Comparison of ENCODE assay signal across 1 cellular context in the genomic region with DNA sequence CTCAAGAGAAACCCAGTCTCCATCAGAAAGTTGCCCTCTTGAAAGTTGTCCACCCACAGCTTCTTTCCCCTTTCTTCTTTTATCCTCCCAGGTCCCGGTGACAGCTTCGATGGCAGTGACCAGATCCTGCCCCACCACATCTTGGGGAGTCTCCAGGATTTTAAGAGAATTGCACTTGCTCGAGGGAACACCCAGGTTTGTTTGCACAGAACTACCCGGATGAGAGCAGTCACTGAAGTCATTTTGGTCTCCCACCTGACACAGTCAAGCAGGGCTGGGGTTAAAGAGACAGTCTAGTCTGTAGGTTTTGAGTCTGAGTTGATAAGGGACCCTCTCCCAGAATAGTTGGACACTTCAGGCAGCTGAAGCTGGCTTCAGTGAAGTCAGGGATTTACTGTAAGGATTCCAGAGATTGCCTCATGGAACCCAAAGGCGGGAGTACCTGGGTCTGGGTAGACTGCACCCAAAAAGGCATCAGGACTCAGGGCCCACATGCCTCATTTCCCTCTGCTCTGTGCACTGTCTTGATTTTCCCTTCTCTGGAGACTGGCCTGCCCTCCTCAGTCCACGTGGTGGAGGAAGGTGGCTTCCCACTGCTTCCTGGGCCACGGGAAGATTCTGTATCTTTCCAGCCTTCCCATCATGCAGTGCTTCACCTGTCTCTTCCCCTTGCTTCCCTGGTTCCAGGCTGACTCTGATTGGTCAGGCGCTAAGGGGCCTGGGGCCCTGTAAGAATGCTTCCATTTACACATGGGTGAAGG.
TF ChIP-seq lines count a peak whose summit lies in the region.

No MANE protein-coding gene starts in this region.

TF ChIP-seq in HepG2, 621 proteins besides CTCF, POLR2A, EP300 and RAD21 (continued from another document and continues in another):
- TF ChIP-seq NR2C2 (CRISPR knock-in tag; IDR thresholded peaks at IDR 0.05; ENCODE audit: borderline replicate concordance) (peak; percentile 38; the same call in 1 of the 2 replicates), ZNF776 (CRISPR knock-in tag; IDR thresholded peaks at IDR 0.05) (peak; percentile 74; the same call in 1 of the 2 replicates), STAG1 (CRISPR knock-in tag; IDR thresholded peaks at IDR 0.05) (no peak), MYC (CRISPR knock-in tag; IDR thresholded peaks at IDR 0.05; ENCODE audit: borderline replicate concordance) (peak; percentile 56; the same call in 1 of the 2 replicates), CBX1 (IDR thresholded peaks at IDR 0.05; ENCODE audit: low read depth) (peak; percentile 51), ZNF143 (CRISPR knock-in tag; IDR thresholded peaks at IDR 0.05) (peak; percentile 85), ZNF781 (CRISPR knock-in tag; IDR thresholded peaks at IDR 0.05; ENCODE audit: borderline replicate concordance, not compliant biosample characterization) (peak; percentile 29), ZNF350 (CRISPR knock-in tag; IDR thresholded peaks at IDR 0.05; ENCODE audit: borderline replicate concordance, low read depth) (peak; percentile 35; the same call in 1 of the 2 replicates), CAMTA2 (CRISPR knock-in tag; IDR thresholded peaks at IDR 0.05; ENCODE audit: borderline replicate concordance) (0 out of 2 replicates have a peak, but pooled peaks have one; percentile 79), SALL2 (CRISPR knock-in tag; IDR thresholded peaks at IDR 0.05) (no peak), ZNF678 (CRISPR knock-in tag; IDR thresholded peaks at IDR 0.05) (no peak), HNRNPL (IDR thresholded peaks at IDR 0.05; ENCODE audit: low read depth, low read length) (no peak), TBL1XR1 (IDR thresholded peaks at IDR 0.05; ENCODE audit: borderline replicate concordance, low read length, partially characterized antibody) (no peak), ZNF549 (CRISPR knock-in tag; IDR thresholded peaks at IDR 0.05) (no peak), ZNF44 (CRISPR knock-in tag; IDR thresholded peaks at IDR 0.05) (no peak), MATR3 (CRISPR knock-in tag; IDR thresholded peaks at IDR 0.05) (no peak), AKAP8 (CRISPR knock-in tag; IDR thresholded peaks at IDR 0.05) (no peak), EZH2 (conservative IDR thresholded peaks at IDR 0.05; ENCODE audit: low read depth, low read length) (no peak), ISL2 (CRISPR knock-in tag; IDR thresholded peaks at IDR 0.05) (0 out of 2 replicates have a peak, but pooled peaks have one; percentile 2), MED8 (CRISPR knock-in tag; IDR thresholded peaks at IDR 0.05; ENCODE audit: insufficient replicate concordance) (peak; percentile 42), REXO4 (CRISPR knock-in tag; IDR thresholded peaks at IDR 0.05; ENCODE audit: borderline replicate concordance) (no peak), ZNF768 (CRISPR knock-in tag; IDR thresholded peaks at IDR 0.05) (no peak), GATAD1 (CRISPR knock-in tag; IDR thresholded peaks at IDR 0.05) (peak; percentile 50), TEAD2 (CRISPR knock-in tag; IDR thresholded peaks at IDR 0.05) (0 out of 2 replicates have a peak, but pooled peaks have one; percentile 69), FLYWCH1 (CRISPR knock-in tag; IDR thresholded peaks at IDR 0.05) (no peak), YEATS2 (CRISPR knock-in tag; IDR thresholded peaks at IDR 0.05; ENCODE audit: borderline replicate concordance) (peak; percentile 44; the same call in 1 of the 2 replicates)
- TF ChIP-seq, protein P1, sequence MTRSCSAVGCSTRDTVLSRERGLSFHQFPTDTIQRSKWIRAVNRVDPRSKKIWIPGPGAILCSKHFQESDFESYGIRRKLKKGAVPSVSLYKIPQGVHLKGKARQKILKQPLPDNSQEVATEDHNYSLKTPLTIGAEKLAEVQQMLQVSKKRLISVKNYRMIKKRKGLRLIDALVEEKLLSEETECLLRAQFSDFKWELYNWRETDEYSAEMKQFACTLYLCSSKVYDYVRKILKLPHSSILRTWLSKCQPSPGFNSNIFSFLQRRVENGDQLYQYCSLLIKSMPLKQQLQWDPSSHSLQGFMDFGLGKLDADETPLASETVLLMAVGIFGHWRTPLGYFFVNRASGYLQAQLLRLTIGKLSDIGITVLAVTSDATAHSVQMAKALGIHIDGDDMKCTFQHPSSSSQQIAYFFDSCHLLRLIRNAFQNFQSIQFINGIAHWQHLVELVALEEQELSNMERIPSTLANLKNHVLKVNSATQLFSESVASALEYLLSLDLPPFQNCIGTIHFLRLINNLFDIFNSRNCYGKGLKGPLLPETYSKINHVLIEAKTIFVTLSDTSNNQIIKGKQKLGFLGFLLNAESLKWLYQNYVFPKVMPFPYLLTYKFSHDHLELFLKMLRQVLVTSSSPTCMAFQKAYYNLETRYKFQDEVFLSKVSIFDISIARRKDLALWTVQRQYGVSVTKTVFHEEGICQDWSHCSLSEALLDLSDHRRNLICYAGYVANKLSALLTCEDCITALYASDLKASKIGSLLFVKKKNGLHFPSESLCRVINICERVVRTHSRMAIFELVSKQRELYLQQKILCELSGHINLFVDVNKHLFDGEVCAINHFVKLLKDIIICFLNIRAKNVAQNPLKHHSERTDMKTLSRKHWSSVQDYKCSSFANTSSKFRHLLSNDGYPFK (CRISPR knock-in tag; IDR thresholded peaks at IDR 0.05; ENCODE audit: borderline replicate concordance): 0 out of 2 replicates have a peak, but pooled peaks have one; percentile 65
- TF ChIP-seq, protein P2, sequence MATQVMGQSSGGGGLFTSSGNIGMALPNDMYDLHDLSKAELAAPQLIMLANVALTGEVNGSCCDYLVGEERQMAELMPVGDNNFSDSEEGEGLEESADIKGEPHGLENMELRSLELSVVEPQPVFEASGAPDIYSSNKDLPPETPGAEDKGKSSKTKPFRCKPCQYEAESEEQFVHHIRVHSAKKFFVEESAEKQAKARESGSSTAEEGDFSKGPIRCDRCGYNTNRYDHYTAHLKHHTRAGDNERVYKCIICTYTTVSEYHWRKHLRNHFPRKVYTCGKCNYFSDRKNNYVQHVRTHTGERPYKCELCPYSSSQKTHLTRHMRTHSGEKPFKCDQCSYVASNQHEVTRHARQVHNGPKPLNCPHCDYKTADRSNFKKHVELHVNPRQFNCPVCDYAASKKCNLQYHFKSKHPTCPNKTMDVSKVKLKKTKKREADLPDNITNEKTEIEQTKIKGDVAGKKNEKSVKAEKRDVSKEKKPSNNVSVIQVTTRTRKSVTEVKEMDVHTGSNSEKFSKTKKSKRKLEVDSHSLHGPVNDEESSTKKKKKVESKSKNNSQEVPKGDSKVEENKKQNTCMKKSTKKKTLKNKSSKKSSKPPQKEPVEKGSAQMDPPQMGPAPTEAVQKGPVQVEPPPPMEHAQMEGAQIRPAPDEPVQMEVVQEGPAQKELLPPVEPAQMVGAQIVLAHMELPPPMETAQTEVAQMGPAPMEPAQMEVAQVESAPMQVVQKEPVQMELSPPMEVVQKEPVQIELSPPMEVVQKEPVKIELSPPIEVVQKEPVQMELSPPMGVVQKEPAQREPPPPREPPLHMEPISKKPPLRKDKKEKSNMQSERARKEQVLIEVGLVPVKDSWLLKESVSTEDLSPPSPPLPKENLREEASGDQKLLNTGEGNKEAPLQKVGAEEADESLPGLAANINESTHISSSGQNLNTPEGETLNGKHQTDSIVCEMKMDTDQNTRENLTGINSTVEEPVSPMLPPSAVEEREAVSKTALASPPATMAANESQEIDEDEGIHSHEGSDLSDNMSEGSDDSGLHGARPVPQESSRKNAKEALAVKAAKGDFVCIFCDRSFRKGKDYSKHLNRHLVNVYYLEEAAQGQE (IDR thresholded peaks at IDR 0.05; ENCODE audit: borderline replicate concordance in 1 of 2, low read depth in 1 of 2, low read length in 2 of 2): no peak
- TF ChIP-seq, protein P3, sequence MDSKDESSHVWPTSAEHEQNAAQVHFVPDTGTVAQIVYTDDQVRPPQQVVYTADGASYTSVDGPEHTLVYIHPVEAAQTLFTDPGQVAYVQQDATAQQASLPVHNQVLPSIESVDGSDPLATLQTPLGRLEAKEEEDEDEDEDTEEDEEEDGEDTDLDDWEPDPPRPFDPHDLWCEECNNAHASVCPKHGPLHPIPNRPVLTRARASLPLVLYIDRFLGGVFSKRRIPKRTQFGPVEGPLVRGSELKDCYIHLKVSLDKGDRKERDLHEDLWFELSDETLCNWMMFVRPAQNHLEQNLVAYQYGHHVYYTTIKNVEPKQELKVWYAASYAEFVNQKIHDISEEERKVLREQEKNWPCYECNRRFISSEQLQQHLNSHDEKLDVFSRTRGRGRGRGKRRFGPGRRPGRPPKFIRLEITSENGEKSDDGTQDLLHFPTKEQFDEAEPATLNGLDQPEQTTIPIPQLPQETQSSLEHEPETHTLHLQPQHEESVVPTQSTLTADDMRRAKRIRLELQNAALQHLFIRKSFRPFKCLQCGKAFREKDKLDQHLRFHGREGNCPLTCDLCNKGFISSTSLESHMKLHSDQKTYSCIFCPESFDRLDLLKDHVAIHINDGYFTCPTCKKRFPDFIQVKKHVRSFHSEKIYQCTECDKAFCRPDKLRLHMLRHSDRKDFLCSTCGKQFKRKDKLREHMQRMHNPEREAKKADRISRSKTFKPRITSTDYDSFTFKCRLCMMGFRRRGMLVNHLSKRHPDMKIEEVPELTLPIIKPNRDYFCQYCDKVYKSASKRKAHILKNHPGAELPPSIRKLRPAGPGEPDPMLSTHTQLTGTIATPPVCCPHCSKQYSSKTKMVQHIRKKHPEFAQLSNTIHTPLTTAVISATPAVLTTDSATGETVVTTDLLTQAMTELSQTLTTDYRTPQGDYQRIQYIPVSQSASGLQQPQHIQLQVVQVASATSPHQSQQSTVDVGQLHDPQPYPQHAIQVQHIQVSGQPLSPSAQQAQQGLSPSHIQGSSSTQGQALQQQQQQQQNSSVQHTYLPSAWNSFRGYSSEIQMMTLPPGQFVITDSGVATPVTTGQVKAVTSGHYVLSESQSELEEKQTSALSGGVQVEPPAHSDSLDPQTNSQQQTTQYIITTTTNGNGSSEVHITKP (CRISPR knock-in tag; IDR thresholded peaks at IDR 0.05; ENCODE audit: low read depth): peak; percentile 4; the same call in 1 of the 2 replicates
- TF ChIP-seq, protein P4, sequence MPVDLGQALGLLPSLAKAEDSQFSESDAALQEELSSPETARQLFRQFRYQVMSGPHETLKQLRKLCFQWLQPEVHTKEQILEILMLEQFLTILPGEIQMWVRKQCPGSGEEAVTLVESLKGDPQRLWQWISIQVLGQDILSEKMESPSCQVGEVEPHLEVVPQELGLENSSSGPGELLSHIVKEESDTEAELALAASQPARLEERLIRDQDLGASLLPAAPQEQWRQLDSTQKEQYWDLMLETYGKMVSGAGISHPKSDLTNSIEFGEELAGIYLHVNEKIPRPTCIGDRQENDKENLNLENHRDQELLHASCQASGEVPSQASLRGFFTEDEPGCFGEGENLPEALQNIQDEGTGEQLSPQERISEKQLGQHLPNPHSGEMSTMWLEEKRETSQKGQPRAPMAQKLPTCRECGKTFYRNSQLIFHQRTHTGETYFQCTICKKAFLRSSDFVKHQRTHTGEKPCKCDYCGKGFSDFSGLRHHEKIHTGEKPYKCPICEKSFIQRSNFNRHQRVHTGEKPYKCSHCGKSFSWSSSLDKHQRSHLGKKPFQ (CRISPR knock-in tag; IDR thresholded peaks at IDR 0.05; ENCODE audit: insufficient replicate concordance): no peak
- TF ChIP-seq, protein P5, sequence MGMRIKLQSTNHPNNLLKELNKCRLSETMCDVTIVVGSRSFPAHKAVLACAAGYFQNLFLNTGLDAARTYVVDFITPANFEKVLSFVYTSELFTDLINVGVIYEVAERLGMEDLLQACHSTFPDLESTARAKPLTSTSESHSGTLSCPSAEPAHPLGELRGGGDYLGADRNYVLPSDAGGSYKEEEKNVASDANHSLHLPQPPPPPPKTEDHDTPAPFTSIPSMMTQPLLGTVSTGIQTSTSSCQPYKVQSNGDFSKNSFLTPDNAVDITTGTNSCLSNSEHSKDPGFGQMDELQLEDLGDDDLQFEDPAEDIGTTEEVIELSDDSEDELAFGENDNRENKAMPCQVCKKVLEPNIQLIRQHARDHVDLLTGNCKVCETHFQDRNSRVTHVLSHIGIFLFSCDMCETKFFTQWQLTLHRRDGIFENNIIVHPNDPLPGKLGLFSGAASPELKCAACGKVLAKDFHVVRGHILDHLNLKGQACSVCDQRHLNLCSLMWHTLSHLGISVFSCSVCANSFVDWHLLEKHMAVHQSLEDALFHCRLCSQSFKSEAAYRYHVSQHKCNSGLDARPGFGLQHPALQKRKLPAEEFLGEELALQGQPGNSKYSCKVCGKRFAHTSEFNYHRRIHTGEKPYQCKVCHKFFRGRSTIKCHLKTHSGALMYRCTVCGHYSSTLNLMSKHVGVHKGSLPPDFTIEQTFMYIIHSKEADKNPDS (CRISPR knock-in tag; IDR thresholded peaks at IDR 0.05): no peak
- TF ChIP-seq, protein P6, sequence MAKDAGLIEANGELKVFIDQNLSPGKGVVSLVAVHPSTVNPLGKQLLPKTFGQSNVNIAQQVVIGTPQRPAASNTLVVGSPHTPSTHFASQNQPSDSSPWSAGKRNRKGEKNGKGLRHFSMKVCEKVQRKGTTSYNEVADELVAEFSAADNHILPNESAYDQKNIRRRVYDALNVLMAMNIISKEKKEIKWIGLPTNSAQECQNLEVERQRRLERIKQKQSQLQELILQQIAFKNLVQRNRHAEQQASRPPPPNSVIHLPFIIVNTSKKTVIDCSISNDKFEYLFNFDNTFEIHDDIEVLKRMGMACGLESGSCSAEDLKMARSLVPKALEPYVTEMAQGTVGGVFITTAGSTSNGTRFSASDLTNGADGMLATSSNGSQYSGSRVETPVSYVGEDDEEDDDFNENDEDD (CRISPR knock-in tag; IDR thresholded peaks at IDR 0.05; ENCODE audit: borderline replicate concordance): 0 out of 2 replicates have a peak, but pooled peaks have one; percentile 55
- TF ChIP-seq, protein P7, sequence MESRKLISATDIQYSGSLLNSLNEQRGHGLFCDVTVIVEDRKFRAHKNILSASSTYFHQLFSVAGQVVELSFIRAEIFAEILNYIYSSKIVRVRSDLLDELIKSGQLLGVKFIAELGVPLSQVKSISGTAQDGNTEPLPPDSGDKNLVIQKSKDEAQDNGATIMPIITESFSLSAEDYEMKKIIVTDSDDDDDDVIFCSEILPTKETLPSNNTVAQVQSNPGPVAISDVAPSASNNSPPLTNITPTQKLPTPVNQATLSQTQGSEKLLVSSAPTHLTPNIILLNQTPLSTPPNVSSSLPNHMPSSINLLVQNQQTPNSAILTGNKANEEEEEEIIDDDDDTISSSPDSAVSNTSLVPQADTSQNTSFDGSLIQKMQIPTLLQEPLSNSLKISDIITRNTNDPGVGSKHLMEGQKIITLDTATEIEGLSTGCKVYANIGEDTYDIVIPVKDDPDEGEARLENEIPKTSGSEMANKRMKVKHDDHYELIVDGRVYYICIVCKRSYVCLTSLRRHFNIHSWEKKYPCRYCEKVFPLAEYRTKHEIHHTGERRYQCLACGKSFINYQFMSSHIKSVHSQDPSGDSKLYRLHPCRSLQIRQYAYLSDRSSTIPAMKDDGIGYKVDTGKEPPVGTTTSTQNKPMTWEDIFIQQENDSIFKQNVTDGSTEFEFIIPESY (CRISPR knock-in tag; IDR thresholded peaks at IDR 0.05): 0 out of 2 replicates have a peak, but pooled peaks have one; percentile 12
- TF ChIP-seq, protein P8, sequence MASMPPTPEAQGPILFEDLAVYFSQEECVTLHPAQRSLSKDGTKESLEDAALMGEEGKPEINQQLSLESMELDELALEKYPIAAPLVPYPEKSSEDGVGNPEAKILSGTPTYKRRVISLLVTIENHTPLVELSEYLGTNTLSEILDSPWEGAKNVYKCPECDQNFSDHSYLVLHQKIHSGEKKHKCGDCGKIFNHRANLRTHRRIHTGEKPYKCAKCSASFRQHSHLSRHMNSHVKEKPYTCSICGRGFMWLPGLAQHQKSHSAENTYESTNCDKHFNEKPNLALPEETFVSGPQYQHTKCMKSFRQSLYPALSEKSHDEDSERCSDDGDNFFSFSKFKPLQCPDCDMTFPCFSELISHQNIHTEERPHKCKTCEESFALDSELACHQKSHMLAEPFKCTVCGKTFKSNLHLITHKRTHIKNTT (CRISPR knock-in tag; IDR thresholded peaks at IDR 0.05): no peak
